In genomic region chr2:177281400-177282021, GRCh38 we compare ENCODE assay signal across 1 cellular context.
TF ChIP-seq lines count a peak whose summit lies in the region.

No MANE protein-coding gene starts in this region.

TF ChIP-seq in K562, 482 proteins besides CTCF, POLR2A, EP300 and RAD21 (continued from another document):
- TF ChIP-seq, protein P1, sequence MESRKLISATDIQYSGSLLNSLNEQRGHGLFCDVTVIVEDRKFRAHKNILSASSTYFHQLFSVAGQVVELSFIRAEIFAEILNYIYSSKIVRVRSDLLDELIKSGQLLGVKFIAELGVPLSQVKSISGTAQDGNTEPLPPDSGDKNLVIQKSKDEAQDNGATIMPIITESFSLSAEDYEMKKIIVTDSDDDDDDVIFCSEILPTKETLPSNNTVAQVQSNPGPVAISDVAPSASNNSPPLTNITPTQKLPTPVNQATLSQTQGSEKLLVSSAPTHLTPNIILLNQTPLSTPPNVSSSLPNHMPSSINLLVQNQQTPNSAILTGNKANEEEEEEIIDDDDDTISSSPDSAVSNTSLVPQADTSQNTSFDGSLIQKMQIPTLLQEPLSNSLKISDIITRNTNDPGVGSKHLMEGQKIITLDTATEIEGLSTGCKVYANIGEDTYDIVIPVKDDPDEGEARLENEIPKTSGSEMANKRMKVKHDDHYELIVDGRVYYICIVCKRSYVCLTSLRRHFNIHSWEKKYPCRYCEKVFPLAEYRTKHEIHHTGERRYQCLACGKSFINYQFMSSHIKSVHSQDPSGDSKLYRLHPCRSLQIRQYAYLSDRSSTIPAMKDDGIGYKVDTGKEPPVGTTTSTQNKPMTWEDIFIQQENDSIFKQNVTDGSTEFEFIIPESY (CRISPR knock-in tag; IDR thresholded peaks at IDR 0.05): no peak
- TF ChIP-seq, protein P2, sequence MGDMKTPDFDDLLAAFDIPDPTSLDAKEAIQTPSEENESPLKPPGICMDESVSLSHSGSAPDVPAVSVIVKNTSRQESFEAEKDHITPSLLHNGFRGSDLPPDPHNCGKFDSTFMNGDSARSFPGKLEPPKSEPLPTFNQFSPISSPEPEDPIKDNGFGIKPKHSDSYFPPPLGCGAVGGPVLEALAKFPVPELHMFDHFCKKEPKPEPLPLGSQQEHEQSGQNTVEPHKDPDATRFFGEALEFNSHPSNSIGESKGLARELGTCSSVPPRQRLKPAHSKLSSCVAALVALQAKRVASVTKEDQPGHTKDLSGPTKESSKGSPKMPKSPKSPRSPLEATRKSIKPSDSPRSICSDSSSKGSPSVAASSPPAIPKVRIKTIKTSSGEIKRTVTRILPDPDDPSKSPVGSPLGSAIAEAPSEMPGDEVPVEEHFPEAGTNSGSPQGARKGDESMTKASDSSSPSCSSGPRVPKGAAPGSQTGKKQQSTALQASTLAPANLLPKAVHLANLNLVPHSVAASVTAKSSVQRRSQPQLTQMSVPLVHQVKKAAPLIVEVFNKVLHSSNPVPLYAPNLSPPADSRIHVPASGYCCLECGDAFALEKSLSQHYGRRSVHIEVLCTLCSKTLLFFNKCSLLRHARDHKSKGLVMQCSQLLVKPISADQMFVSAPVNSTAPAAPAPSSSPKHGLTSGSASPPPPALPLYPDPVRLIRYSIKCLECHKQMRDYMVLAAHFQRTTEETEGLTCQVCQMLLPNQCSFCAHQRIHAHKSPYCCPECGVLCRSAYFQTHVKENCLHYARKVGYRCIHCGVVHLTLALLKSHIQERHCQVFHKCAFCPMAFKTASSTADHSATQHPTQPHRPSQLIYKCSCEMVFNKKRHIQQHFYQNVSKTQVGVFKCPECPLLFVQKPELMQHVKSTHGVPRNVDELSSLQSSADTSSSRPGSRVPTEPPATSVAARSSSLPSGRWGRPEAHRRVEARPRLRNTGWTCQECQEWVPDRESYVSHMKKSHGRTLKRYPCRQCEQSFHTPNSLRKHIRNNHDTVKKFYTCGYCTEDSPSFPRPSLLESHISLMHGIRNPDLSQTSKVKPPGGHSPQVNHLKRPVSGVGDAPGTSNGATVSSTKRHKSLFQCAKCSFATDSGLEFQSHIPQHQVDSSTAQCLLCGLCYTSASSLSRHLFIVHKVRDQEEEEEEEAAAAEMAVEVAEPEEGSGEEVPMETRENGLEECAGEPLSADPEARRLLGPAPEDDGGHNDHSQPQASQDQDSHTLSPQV (IDR thresholded peaks at IDR 0.05): peak; percentile 58
- TF ChIP-seq BMI1 (IDR thresholded peaks at IDR 0.05; ENCODE audit: low read length) (no peak), NR2C2 (CRISPR knock-in tag; IDR thresholded peaks at IDR 0.05) (0 out of 2 replicates have a peak, but pooled peaks have one; percentile 47), NR2C2 (tag; IDR thresholded peaks at IDR 0.05) (no peak), ZBTB17 (CRISPR knock-in tag; IDR thresholded peaks at IDR 0.05) (peak; percentile 66; the same call in 1 of the 2 replicates), ZNF583 (CRISPR knock-in tag; IDR thresholded peaks at IDR 0.05) (0 out of 2 replicates have a peak, but pooled peaks have one; percentile 15), MEF2D (tag; conservative IDR thresholded peaks at IDR 0.05; ENCODE audit: low read depth) (0 out of 2 replicates have a peak, but pooled peaks have one; percentile 40), DMBX1 (CRISPR knock-in tag; IDR thresholded peaks at IDR 0.05; ENCODE audit: borderline replicate concordance) (0 out of 2 replicates have a peak, but pooled peaks have one; percentile 62), JUND (IDR thresholded peaks at IDR 0.05; ENCODE audit: borderline replicate concordance, low read depth, low read length) (no peak), JUND (tag; IDR thresholded peaks at IDR 0.05; ENCODE audit: borderline replicate concordance, low read depth, low read length) (0 out of 3 replicates have a peak, but pooled peaks have one; percentile 27), ZBTB1 (CRISPR knock-in tag; IDR thresholded peaks at IDR 0.05; ENCODE audit: borderline replicate concordance, low read depth) (peak; percentile 94), THAP7 (CRISPR knock-in tag; IDR thresholded peaks at IDR 0.05) (no peak), LCOR (CRISPR knock-in tag; IDR thresholded peaks at IDR 0.05) (peak; percentile 63; the same call in 1 of the 2 replicates), TEAD4 (IDR thresholded peaks at IDR 0.05; ENCODE audit: low read length) (peak; percentile 48; the same call in 1 of the 2 replicates), TEAD4 (CRISPR knock-in tag; IDR thresholded peaks at IDR 0.05; ENCODE audit: borderline replicate concordance) (no peak), C11orf30 (IDR thresholded peaks at IDR 0.05; ENCODE audit: low read depth) (no peak), ZNF184 (CRISPR knock-in tag; IDR thresholded peaks at IDR 0.05) (no peak), ZNF561 (CRISPR knock-in tag; conservative IDR thresholded peaks at IDR 0.05) (no peak), PTBP1 (IDR thresholded peaks at IDR 0.05; ENCODE audit: low read depth, low read length) (no peak), CREM (IDR thresholded peaks at IDR 0.05; ENCODE audit: low read depth) (no peak), TCF3 (CRISPR knock-in tag; IDR thresholded peaks at IDR 0.05) (peak; percentile 40)
- TF ChIP-seq, protein P3, sequence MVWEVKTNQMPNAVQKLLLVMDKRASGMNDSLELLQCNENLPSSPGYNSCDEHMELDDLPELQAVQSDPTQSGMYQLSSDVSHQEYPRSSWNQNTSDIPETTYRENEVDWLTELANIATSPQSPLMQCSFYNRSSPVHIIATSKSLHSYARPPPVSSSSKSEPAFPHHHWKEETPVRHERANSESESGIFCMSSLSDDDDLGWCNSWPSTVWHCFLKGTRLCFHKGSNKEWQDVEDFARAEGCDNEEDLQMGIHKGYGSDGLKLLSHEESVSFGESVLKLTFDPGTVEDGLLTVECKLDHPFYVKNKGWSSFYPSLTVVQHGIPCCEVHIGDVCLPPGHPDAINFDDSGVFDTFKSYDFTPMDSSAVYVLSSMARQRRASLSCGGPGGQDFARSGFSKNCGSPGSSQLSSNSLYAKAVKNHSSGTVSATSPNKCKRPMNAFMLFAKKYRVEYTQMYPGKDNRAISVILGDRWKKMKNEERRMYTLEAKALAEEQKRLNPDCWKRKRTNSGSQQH (CRISPR knock-in tag; IDR thresholded peaks at IDR 0.05): no peak
- TF ChIP-seq, protein P4, sequence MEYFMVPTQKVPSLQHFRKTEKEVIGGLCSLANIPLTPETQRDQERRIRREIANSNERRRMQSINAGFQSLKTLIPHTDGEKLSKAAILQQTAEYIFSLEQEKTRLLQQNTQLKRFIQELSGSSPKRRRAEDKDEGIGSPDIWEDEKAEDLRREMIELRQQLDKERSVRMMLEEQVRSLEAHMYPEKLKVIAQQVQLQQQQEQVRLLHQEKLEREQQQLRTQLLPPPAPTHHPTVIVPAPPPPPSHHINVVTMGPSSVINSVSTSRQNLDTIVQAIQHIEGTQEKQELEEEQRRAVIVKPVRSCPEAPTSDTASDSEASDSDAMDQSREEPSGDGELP (CRISPR knock-in tag; IDR thresholded peaks at IDR 0.05; ENCODE audit: borderline replicate concordance): peak; percentile 49; the same call in 1 of the 2 replicates
- TF ChIP-seq, protein P5, sequence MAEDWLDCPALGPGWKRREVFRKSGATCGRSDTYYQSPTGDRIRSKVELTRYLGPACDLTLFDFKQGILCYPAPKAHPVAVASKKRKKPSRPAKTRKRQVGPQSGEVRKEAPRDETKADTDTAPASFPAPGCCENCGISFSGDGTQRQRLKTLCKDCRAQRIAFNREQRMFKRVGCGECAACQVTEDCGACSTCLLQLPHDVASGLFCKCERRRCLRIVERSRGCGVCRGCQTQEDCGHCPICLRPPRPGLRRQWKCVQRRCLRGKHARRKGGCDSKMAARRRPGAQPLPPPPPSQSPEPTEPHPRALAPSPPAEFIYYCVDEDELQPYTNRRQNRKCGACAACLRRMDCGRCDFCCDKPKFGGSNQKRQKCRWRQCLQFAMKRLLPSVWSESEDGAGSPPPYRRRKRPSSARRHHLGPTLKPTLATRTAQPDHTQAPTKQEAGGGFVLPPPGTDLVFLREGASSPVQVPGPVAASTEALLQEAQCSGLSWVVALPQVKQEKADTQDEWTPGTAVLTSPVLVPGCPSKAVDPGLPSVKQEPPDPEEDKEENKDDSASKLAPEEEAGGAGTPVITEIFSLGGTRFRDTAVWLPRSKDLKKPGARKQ (CRISPR knock-in tag; IDR thresholded peaks at IDR 0.05): no peak
- TF ChIP-seq, protein P6, sequence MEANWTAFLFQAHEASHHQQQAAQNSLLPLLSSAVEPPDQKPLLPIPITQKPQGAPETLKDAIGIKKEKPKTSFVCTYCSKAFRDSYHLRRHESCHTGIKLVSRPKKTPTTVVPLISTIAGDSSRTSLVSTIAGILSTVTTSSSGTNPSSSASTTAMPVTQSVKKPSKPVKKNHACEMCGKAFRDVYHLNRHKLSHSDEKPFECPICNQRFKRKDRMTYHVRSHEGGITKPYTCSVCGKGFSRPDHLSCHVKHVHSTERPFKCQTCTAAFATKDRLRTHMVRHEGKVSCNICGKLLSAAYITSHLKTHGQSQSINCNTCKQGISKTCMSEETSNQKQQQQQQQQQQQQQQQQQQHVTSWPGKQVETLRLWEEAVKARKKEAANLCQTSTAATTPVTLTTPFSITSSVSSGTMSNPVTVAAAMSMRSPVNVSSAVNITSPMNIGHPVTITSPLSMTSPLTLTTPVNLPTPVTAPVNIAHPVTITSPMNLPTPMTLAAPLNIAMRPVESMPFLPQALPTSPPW (CRISPR knock-in tag; IDR thresholded peaks at IDR 0.05): no peak
- TF ChIP-seq, protein P7, sequence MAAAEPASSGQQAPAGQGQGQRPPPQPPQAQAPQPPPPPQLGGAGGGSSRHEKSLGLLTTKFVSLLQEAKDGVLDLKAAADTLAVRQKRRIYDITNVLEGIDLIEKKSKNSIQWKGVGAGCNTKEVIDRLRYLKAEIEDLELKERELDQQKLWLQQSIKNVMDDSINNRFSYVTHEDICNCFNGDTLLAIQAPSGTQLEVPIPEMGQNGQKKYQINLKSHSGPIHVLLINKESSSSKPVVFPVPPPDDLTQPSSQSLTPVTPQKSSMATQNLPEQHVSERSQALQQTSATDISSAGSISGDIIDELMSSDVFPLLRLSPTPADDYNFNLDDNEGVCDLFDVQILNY (CRISPR knock-in tag; IDR thresholded peaks at IDR 0.05): 0 out of 2 replicates have a peak, but pooled peaks have one; percentile 48
